Comparison of ENCODE assay signal across 19 cellular contexts in the genomic region with DNA sequence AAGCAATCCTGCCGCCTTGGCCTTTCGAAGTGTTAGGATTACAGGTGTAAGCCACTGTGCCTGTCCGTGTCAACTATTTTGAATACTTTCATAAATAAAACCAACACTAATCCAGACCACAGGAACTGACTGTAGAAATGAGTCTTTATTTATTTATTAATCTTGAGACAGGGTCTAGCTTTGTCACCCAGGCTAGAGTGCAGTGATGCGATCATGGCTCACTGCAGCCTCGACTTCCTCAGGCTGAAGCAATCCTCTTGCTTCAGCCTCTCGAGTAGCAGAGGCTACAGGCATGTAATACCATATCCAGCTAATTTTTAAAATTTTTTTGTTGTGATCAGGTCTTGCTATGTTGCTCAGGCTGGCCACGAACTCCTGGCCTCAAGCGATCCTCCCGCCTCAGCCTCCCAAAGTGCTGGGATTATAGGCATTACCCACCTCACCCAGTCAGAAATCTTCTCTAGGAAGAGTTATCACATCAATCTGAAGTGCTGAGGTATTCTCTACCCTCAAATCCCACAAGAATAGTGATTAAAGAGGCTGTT. TPM values are rescaled to one million over a fixed set of nuclear protein-coding genes. Genes with fewer than 3 reads are reported as not detected.
DNase-seq lines count a peak whose midpoint lies in the region; ATAC-seq, FAIRE-seq and TF ChIP-seq lines count a peak whose summit lies in the region.
"Had no signal": no experiment of that assay in that cellular context is flagged by ENCODE, and none has a peak within 500 bp of the region (broad histone marks: within the 10 kb centered on the region; RNA-seq: fewer than 3 reads in every experiment).

No MANE protein-coding gene starts in this region.

- no peak for ATAC-seq in stimulated activated naive B cell treated with anti-CD40 and anti-IgM and Interleukin-4, amounts not matched to agents 10 μg/mL and 1 μg/mL and 100 μg/mL, for 72 hours (replicated peaks)
- no peak for ATAC-seq in heart right ventricle
- ATAC-seq: PC-3 had no signal

- peaks cover 9% of the 10 kb centered on the region for H3K36me3 ChIP-seq in bronchial epithelial cell (ENCODE audit: control insufficient read depth, insufficient read depth, low read length)
- peaks cover 0 to 54% (median 15%) of the 10 kb centered on the region in 9 donors for H3K36me3 ChIP-seq in heart right ventricle

- H3K27ac Mint-ChIP-seq in activated naive CD4-positive, alpha-beta T cell treated with anti-CD3 and anti-CD28 coated beads, Interleukin-2, amount 50 U/mL, for 24 hours: peak overlapping the region; percentile 30
- H3K27ac Mint-ChIP-seq in stimulated activated naive B cell treated with anti-CD40 and anti-IgM and Interleukin-4, amounts not matched to agents 10 μg/mL and 1 μg/mL and 100 μg/mL, for 72 hours: peak overlapping the region; percentile 65

- H3K27me3 Mint-ChIP-seq in activated naive CD4-positive, alpha-beta T cell treated with anti-CD3 and anti-CD28 coated beads, Interleukin-2, amount 50 U/mL, for 24 hours: no peaks in the 10 kb centered on the region
- H3K27me3 Mint-ChIP-seq in stimulated activated naive B cell treated with anti-CD40 and anti-IgM and Interleukin-4, amounts not matched to agents 10 μg/mL and 1 μg/mL and 100 μg/mL, for 72 hours: no peaks in the 10 kb centered on the region

- no peak for FAIRE-seq in bronchial epithelial cell (lab: Jason Lieb, UNC)
- FAIRE-seq: A204.1, G401.6, GM12892 had no signal

- DNase-seq in activated naive CD4-positive, alpha-beta T cell treated with anti-CD3 and anti-CD28 coated beads, Interleukin-2, amount 50 U/mL, for 16 hours: no peak
- peak; percentile 28 for DNase-seq in M059J (ENCODE audit: low read depth)
- DNase-seq in bronchial epithelial cell (ENCODE audit: low read depth): peak; percentile 22
- DNase-seq in stimulated activated naive B cell treated with anti-CD40 and anti-IgM and Interleukin-4, amounts not matched to agents 10 μg/mL and 1 μg/mL and 100 μg/mL, for 72 hours: no peak
- DNase-seq in SW 1271 (lab: John Stamatoyannopoulos, UW): no peak
- DNase-seq in GOT3 (lab: John Stamatoyannopoulos, UW): no peak
- no peak for DNase-seq in heart right ventricle
- DNase-seq: H9, NCI-H1417, NCI-H1930, NCI-H2171, NCI-H446 treated with DMSO at 0.1 percent for 48 hours, NCI-H748 treated with DMSO at 0.1 percent for 48 hours, PC-3 had no signal

- H3K4me3 Mint-ChIP-seq in activated naive CD4-positive, alpha-beta T cell treated with anti-CD3 and anti-CD28 coated beads, Interleukin-2, amount 50 U/mL, for 24 hours: no peak overlapping the region
- H3K4me3 Mint-ChIP-seq in stimulated activated naive B cell treated with anti-CD40 and anti-IgM and Interleukin-4, amounts not matched to agents 10 μg/mL and 1 μg/mL and 100 μg/mL, for 72 hours: no peak overlapping the region
- H3K4me3 Mint-ChIP-seq: H9 had no signal

- no peak overlapping the region for H3K4me3 ChIP-seq in bronchial epithelial cell (ENCODE audit: low read depth, low read length)
- no peak overlapping the region for H3K4me3 ChIP-seq in heart right ventricle

- no peaks in the 10 kb centered on the region for H3K9me3 Mint-ChIP-seq in activated naive CD4-positive, alpha-beta T cell treated with anti-CD3 and anti-CD28 coated beads, Interleukin-2, amount 50 U/mL, for 24 hours
- no peaks in the 10 kb centered on the region for H3K9me3 Mint-ChIP-seq in stimulated activated naive B cell treated with anti-CD40 and anti-IgM and Interleukin-4, amounts not matched to agents 10 μg/mL and 1 μg/mL and 100 μg/mL, for 72 hours
- H3K9me3 Mint-ChIP-seq: H9 had no signal

- no peak for TF ChIP-seq CTCF in bronchial epithelial cell (IDR thresholded peaks at IDR 0.05; ENCODE audit: insufficient read depth, low read length, severe bottlenecking)
- no peak for TF ChIP-seq CTCF in heart right ventricle (IDR thresholded peaks at IDR 0.05)

- H3K4me1 Mint-ChIP-seq in activated naive CD4-positive, alpha-beta T cell treated with anti-CD3 and anti-CD28 coated beads, Interleukin-2, amount 50 U/mL, for 24 hours: no peaks in the 10 kb centered on the region
- peaks cover 0 to 4% of the 10 kb centered on the region in 2 donors for H3K4me1 Mint-ChIP-seq in stimulated activated naive B cell treated with anti-CD40 and anti-IgM and Interleukin-4, amounts not matched to agents 10 μg/mL and 1 μg/mL and 100 μg/mL, for 72 hours

- intact Hi-C loops in heart right ventricle (cut with DNase I): no loop called here

- H3K27me3 ChIP-seq in bronchial epithelial cell (ENCODE audit: control insufficient read depth, insufficient read depth, low read length) (no peaks in the 10 kb centered on the region), heart right ventricle (no peaks in the 10 kb centered on the region)

- H3K27ac ChIP-seq in heart right ventricle: no peak overlapping the region
- H3K27ac ChIP-seq: C4-2B had no signal

- H3K4me1 ChIP-seq in heart right ventricle: peaks cover 7 to 34% (median 15%) of the 10 kb centered on the region in 9 donors

- H3K36me3 Mint-ChIP-seq in activated naive CD4-positive, alpha-beta T cell treated with anti-CD3 and anti-CD28 coated beads, Interleukin-2, amount 50 U/mL, for 24 hours: no peaks in the 10 kb centered on the region
- peaks cover 12 to 14% of the 10 kb centered on the region in 2 donors for H3K36me3 Mint-ChIP-seq in stimulated activated naive B cell treated with anti-CD40 and anti-IgM and Interleukin-4, amounts not matched to agents 10 μg/mL and 1 μg/mL and 100 μg/mL, for 72 hours

- H3K9me3 ChIP-seq in heart right ventricle: no peaks in the 10 kb centered on the region

- 98 to 99% methylated on average over 9 of the region's 9 CpGs for WGBS in heart right ventricle, 2 donors

RNA-seq across cellular contexts. Expression of gene CPLANE2, which starts 21.7 kb away (rescaled TPM):
- 1.6 and 6.5 TPM in 2 replicates for total RNA-seq in M059J (2014; rRNA removed; shearing (Covaris generic))
- 5.8 and 14.5 TPM in 2 replicates for total RNA-seq in bronchial epithelial cell
- 10 to 100 TPM in 2 of 10 donors, 1 to 10 TPM in 8; 3.9 to 11.1 (median 7.2) TPM for total RNA-seq in heart right ventricle
- polyA plus RNA-seq in heart right ventricle: 1 to 10 TPM; 2.2 to 2.3 TPM

RNA-seq across cellular contexts. Expression of gene ARHGEF19, which starts 46.2 kb away (rescaled TPM):
- 2.8 and 3.2 TPM in 2 replicates for total RNA-seq in M059J (2014; rRNA removed; shearing (Covaris generic))
- total RNA-seq in bronchial epithelial cell (3.2 and 6.1 TPM in 2 replicates), heart right ventricle (1 to 10 TPM in 7 of 10 donors, under 1 TPM in 3; 0.49 to 3.0 (median 1.6) TPM)
- 1 to 10 TPM; 1.9 to 5.4 TPM for polyA plus RNA-seq in heart right ventricle

Comparison
In these comparisons a context has a peak if more than half of its experiments do, and no peak if none do; other contexts are left out.
1. DNase-seq: peak in M059J (single experiment) and bronchial epithelial cell (single experiment); none in activated naive CD4-positive, alpha-beta T cell treated with anti-CD3 and anti-CD28 coated beads, Interleukin-2, amount 50 U/mL, for 16 hours (single experiment), stimulated activated naive B cell treated with anti-CD40 and anti-IgM and Interleukin-4, amounts not matched to agents 10 μg/mL and 1 μg/mL and 100 μg/mL, for 72 hours (single experiment), SW 1271 (0 of 2), GOT3 (single experiment) and heart right ventricle (0 of 2).